ENCODE assay signal across 11 cellular contexts in the genomic region with DNA sequence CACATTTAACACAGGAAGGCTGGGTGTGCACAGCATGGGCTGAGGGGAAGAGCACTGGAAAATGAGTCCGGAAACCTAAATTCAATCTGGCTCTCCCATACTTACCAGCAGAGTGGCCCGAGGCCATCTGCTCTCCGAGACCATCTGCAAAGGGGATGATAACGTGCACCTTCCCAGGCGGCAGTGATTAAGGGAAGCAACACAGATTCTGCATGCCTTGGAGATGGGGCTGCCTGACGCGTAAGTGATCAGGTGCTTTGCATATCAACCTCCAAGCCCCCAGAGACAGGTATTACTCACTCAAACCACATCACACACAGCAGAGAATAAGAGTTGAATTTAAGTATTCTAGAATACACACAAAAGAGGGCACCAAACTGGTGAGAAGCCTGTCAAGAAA. TPM values are rescaled to one million over a fixed set of nuclear protein-coding genes. Genes with fewer than 3 reads are reported as not detected.
A peak's percentile ranks its signal among the peaks of the same experiment; 100 is the strongest.
DNase-seq lines count a peak whose midpoint lies in the region; ATAC-seq, FAIRE-seq and TF ChIP-seq lines count a peak whose summit lies in the region.
"Had no signal": no experiment of that assay in that cellular context is flagged by ENCODE, and none has a peak within 500 bp of the region (broad histone marks: within the 10 kb centered on the region; RNA-seq: fewer than 3 reads in every experiment).

No MANE protein-coding gene starts in this region.

- H3K4me1 Mint-ChIP-seq in endothelial cell (ENCODE audit: unreplicated experiment): no peaks in the 10 kb centered on the region

- ATAC-seq in A549 (no peak), GM18519 (IDR thresholded peaks at IDR 0.05; ENCODE audit: low FRiP score, unreplicated experiment) (peak; percentile 83), HG03103 (IDR thresholded peaks at IDR 0.05; ENCODE audit: low read depth, unreplicated experiment) (peak; percentile 70), HG03135 (IDR thresholded peaks at IDR 0.05; ENCODE audit: unreplicated experiment) (no peak)
- ATAC-seq: left lobe of liver had no signal

- H3K4me3 ChIP-seq in A549 (no peak overlapping the region), PC-9 (no peak overlapping the region)

- H3K9me3 Mint-ChIP-seq in endothelial cell (ENCODE audit: unreplicated experiment): no peaks in the 10 kb centered on the region
- H3K9me3 Mint-ChIP-seq: HFFc6 had no signal

- H3K9me2 ChIP-seq in PC-9 (ENCODE audit: insufficient read depth): no peaks in the 10 kb centered on the region

- H3K9me3 ChIP-seq in A549 (no peaks in the 10 kb centered on the region), PC-9 (ENCODE audit: insufficient read depth, low read depth) (no peaks in the 10 kb centered on the region)

- H4K20me1 ChIP-seq in PC-9 (ENCODE audit: insufficient read depth): peaks cover 12% of the 10 kb centered on the region; the same call in 1 of the 2 replicates

- H3K27me3 ChIP-seq in PC-9 (ENCODE audit: insufficient read depth, low read depth): no peaks in the 10 kb centered on the region

- DNase-seq in A549 (ENCODE audit: low read depth in 1 of 2, low spot score in 1 of 2) (no peak), SW480 (ENCODE audit: low spot score) (peak; percentile 56), PC-9 (no peak), HUDEP-2 (lab: John Stamatoyannopoulos, UW; ENCODE audit: unreplicated experiment in 76 of 76) (no peak), endothelial cell (ENCODE audit: low spot score) (no peak)
- DNase-seq: HFFc6 had no signal

- CTCF ChIA-PET in A549 (lab: Yijun Ruan, JAX) (interaction anchor here (2.0 kb wide), 1 partner anchor 17 kb away, joined by 4 read pairs; no protein-coding TSS in a partner anchor), PC-9 (lab: Charles Lee) (no interaction called here)

- no peaks in the 10 kb centered on the region for H3K27me3 Mint-ChIP-seq in endothelial cell (ENCODE audit: unreplicated experiment)

- no peaks in the 10 kb centered on the region for H3K36me3 ChIP-seq in PC-9 (ENCODE audit: low read depth)

- no peak for TF ChIP-seq EP300 in A549 (IDR thresholded peaks at IDR 0.05)

- 80% methylated on average over 7 of the region's 7 CpGs for WGBS in A549 (ENCODE audit: missing lambda C conversion rate)

- intact Hi-C loops in PC-9 (cut with micrococcal nuclease; ENCODE audit: unreplicated experiment): no loop called here

- no peak for TF ChIP-seq POLR2A in A549 (IDR thresholded peaks at IDR 0.05; ENCODE audit: low read length)

- H3K27ac ChIP-seq in A549 (0 out of 6 replicates have a peak overlapping the region, but pooled peaks of 1 of the 2 experiments have one; percentile 20), PC-9 (no peak overlapping the region)
- H3K27ac ChIP-seq: C4-2B had no signal

- no peak overlapping the region for H2AFZ ChIP-seq in PC-9

- no peak overlapping the region for H3K27ac Mint-ChIP-seq in endothelial cell (ENCODE audit: unreplicated experiment)
- H3K27ac Mint-ChIP-seq: HFFc6 had no signal

- H3K79me2 ChIP-seq in PC-9 (ENCODE audit: low read depth): peaks cover 38% of the 10 kb centered on the region

- no peak for FAIRE-seq in A549 (lab: Jason Lieb, UNC)

- POLR2A ChIA-PET in A549 (lab: Yijun Ruan, JAX) (no interaction called here), PC-9 (lab: Charles Lee; ENCODE audit: unreplicated experiment) (interaction anchor here (0.6 kb wide), 1 partner anchor 34 kb away, joined by 3 read pairs; no protein-coding TSS in a partner anchor)

- no TSS peak for BruUV-seq in PC-9 (replicated peaks; lab: Mats Ljungman, UMichigan)

- H3K36me3 Mint-ChIP-seq in endothelial cell (ENCODE audit: low read depth, unreplicated experiment): no peaks in the 10 kb centered on the region

- no peak for TF ChIP-seq RAD21 in A549 (conservative IDR thresholded peaks at IDR 0.05 in 1 of 2, IDR thresholded peaks at IDR 0.05 in 1 of 2)

- no peak overlapping the region for H3K4me3 Mint-ChIP-seq in endothelial cell (ENCODE audit: unreplicated experiment)
- H3K4me3 Mint-ChIP-seq: HFFc6 had no signal

- H3K4me2 ChIP-seq in A549 (peak overlapping the region; percentile 58), PC-9 (no peak overlapping the region)

- H3K4me1 ChIP-seq in A549: peaks cover 86% of the 10 kb centered on the region
- H3K4me1 ChIP-seq in PC-9 (replicated peaks; ENCODE audit: insufficient read depth): peaks cover 32% of the 10 kb centered on the region

- peaks cover 11% of the 10 kb centered on the region for H3F3A ChIP-seq in PC-9 (ENCODE audit: insufficient read depth, low read depth)

- no peak for TF ChIP-seq CTCF in A549 (IDR thresholded peaks at IDR 0.05)
- no peak for TF ChIP-seq CTCF in PC-9 (conservative IDR thresholded peaks at IDR 0.05)
- no peak for TF ChIP-seq CTCF in endothelial cell (IDR thresholded peaks at IDR 0.05; ENCODE audit: unreplicated experiment)

TF ChIP-seq in A549, 52 proteins besides CTCF, POLR2A, EP300 and RAD21:
- no peak for TF ChIP-seq EHF (CRISPR knock-in tag; IDR thresholded peaks at IDR 0.05)
- TF ChIP-seq SMC3 (IDR thresholded peaks at IDR 0.05): no peak
- TF ChIP-seq HES2 (IDR thresholded peaks at IDR 0.05): no peak
- no peak for TF ChIP-seq MYC (IDR thresholded peaks at IDR 0.05; ENCODE audit: borderline replicate concordance, low read length)
- no peak for TF ChIP-seq NPAS2 (CRISPR knock-in tag; IDR thresholded peaks at IDR 0.05; ENCODE audit: borderline replicate concordance)
- no peak for TF ChIP-seq TP53 (CRISPR knock-in tag; IDR thresholded peaks at IDR 0.05)
- TF ChIP-seq RARB (CRISPR knock-in tag; IDR thresholded peaks at IDR 0.05): no peak
- TF ChIP-seq, protein P1, sequence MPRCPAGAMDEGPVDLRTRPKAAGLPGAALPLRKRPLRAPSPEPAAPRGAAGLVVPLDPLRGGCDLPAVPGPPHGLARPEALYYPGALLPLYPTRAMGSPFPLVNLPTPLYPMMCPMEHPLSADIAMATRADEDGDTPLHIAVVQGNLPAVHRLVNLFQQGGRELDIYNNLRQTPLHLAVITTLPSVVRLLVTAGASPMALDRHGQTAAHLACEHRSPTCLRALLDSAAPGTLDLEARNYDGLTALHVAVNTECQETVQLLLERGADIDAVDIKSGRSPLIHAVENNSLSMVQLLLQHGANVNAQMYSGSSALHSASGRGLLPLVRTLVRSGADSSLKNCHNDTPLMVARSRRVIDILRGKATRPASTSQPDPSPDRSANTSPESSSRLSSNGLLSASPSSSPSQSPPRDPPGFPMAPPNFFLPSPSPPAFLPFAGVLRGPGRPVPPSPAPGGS (IDR thresholded peaks at IDR 0.05): no peak
- TF ChIP-seq JUNB (IDR thresholded peaks at IDR 0.05): no peak
- TF ChIP-seq JUN (IDR thresholded peaks at IDR 0.05): no peak
- TF ChIP-seq NFE2L2 (conservative IDR thresholded peaks at IDR 0.05; ENCODE audit: low read length): no peak
- TF ChIP-seq, protein P2, sequence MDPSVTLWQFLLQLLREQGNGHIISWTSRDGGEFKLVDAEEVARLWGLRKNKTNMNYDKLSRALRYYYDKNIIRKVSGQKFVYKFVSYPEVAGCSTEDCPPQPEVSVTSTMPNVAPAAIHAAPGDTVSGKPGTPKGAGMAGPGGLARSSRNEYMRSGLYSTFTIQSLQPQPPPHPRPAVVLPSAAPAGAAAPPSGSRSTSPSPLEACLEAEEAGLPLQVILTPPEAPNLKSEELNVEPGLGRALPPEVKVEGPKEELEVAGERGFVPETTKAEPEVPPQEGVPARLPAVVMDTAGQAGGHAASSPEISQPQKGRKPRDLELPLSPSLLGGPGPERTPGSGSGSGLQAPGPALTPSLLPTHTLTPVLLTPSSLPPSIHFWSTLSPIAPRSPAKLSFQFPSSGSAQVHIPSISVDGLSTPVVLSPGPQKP (IDR thresholded peaks at IDR 0.05; ENCODE audit: low read depth, low read length): no peak
- no peak for TF ChIP-seq MAX (IDR thresholded peaks at IDR 0.05)
- no peak for TF ChIP-seq RNF2 (IDR thresholded peaks at IDR 0.05; ENCODE audit: borderline replicate concordance, low read depth)
- TF ChIP-seq HMGXB4 (CRISPR knock-in tag; IDR thresholded peaks at IDR 0.05; ENCODE audit: borderline replicate concordance): no peak
- TF ChIP-seq ZSCAN20 (CRISPR knock-in tag; IDR thresholded peaks at IDR 0.05): no peak
- TF ChIP-seq FOXS1 (CRISPR knock-in tag; IDR thresholded peaks at IDR 0.05): no peak
- TF ChIP-seq CBX2 (IDR thresholded peaks at IDR 0.05; ENCODE audit: borderline replicate concordance, low read depth): no peak
- TF ChIP-seq MAFK (IDR thresholded peaks at IDR 0.05; ENCODE audit: partially characterized antibody): no peak
TF ChIP-seq in A549: peak in this region for 0.

RNA-seq across cellular contexts. Expression of gene EPB41L4B, which starts 9.1 kb away (rescaled TPM):
- polyA plus RNA-seq in A549 (2011; rRNA removed) (18.6 and 22.0 TPM in 2 replicates), A549 (2017; fragmentation: RNase III; extraction: RNeasy Plus Mini Kit Qiagen cat#74134 plus additional on column Dnase treatment) (7.9 to 8.0 TPM (median 7.9 TPM) in 3 replicates)
- 4.2 and 5.0 TPM in 2 replicates for polyA plus RNA-seq in A549 (2012; cell fraction: cytosol; rRNA removed)
- polyA plus RNA-seq in A549 (2012; cell fraction: nucleus; rRNA removed): 2.2 and 3.2 TPM in 2 replicates
- polyA minus RNA-seq in A549 (2011; rRNA and poly(A)+ RNA removed): 14.0 and 14.7 TPM in 2 replicates
- total RNA-seq in PC-9 (2021) (4.2 and 5.0 TPM in 2 replicates), endothelial cell (ENCODE audit: unreplicated experiment) (0.41 TPM)

Comparison
In these comparisons a context has a peak if more than half of its experiments do, and no peak if none do; other contexts are left out.
1. ATAC-seq: peak in GM18519 (single experiment) and HG03103 (single experiment); none in A549 (0 of 2) and HG03135 (single experiment).